ENCODE assay signal across 24 cellular contexts in genomic region chr2:1639086-1639858, GRCh38.
A peak's percentile ranks its signal among the peaks of the same experiment; 100 is the strongest.
DNase-seq lines count a peak whose midpoint lies in the region; ATAC-seq and TF ChIP-seq lines count a peak whose summit lies in the region.
"Had no signal": no experiment of that assay in that cellular context is flagged by ENCODE, and none has a peak within 500 bp of the region (broad histone marks: within the 10 kb centered on the region; RNA-seq: fewer than 3 reads in every experiment).

No MANE protein-coding gene starts in this region.

- peaks cover 0 to 16% (median 2%) of the 10 kb centered on the region in 3 donors for H3K27me3 ChIP-seq in psoas muscle (ENCODE audit: insufficient read depth in 3 of 3, low read length in 2 of 3)
- H3K27me3 ChIP-seq: MG63 had no signal

- H3K36me3 ChIP-seq in psoas muscle (ENCODE audit: insufficient read depth in 1 of 2, low read depth in 1 of 2) = peaks cover 0 to 43% of the 10 kb centered on the region in 2 donors
- H3K36me3 ChIP-seq: HAP-1 had no signal

- ATAC-seq in psoas muscle = peak in 1 of 4 donors; percentile 25
- no peak for ATAC-seq in HG03469 (IDR thresholded peaks at IDR 0.05; ENCODE audit: unreplicated experiment)
- no peak for ATAC-seq in GM19452 (IDR thresholded peaks at IDR 0.05; ENCODE audit: unreplicated experiment)

- intact Hi-C loops in psoas muscle (cut with DNase I) = no loop called here

- no peaks in the 10 kb centered on the region for H3K9me3 ChIP-seq in psoas muscle
- H3K9me3 ChIP-seq: HAP-1, MG63 had no signal

- no peak overlapping the region for H3K4me3 ChIP-seq in coronary artery
- H3K4me3 ChIP-seq in psoas muscle = no peak overlapping the region
- H3K4me3 ChIP-seq: HAP-1, MG63, PC-9 had no signal

- WGBS in psoas muscle, 3 donors = 71 to 79% (median 73%) methylated on average over 25 of the region's 25 CpGs

- H3K27ac ChIP-seq in coronary artery = no peak overlapping the region
- H3K27ac ChIP-seq in psoas muscle = no peak overlapping the region
- H3K27ac ChIP-seq: C4-2B, PC-9 had no signal

- no peaks in the 10 kb centered on the region for H3K4me1 ChIP-seq in psoas muscle
- H3K4me1 ChIP-seq: HAP-1 had no signal

- DNase-seq in coronary artery (ENCODE audit: low spot score) (peak; percentile 43), mesenteric fat pad (ENCODE audit: low spot score) (peak; percentile 67), psoas muscle (peak; percentile 4 to 12), NCI-H2081 (lab: John Stamatoyannopoulos, UW) (no peak), NCI-H510A treated with DMSO at 0.1 percent for 48 hours (lab: John Stamatoyannopoulos, UW) (no peak)
- DNase-seq: CD8-positive, alpha-beta memory T cell; DMS 273 treated with DMSO at 0.1 percent for 48 hours; DMS79; GF-D8; GOT3; HFFc6; IMR-90; KG1; MG63; NCI-H1105 treated with DMSO at 0.1 percent for 48 hours; NCI-H146; NCI-H1930; NCI-H446; NCI-H526 treated with DMSO at 0.1 percent for 48 hours; PC-9 had no signal

- TF ChIP-seq CTCF in coronary artery (IDR thresholded peaks at IDR 0.05) (no peak), psoas muscle (IDR thresholded peaks at IDR 0.05) (no peak)

Comparison
In these comparisons a context has a peak if more than half of its experiments do, and no peak if none do; other contexts are left out.
1. DNase-seq: peak in coronary artery (single experiment), mesenteric fat pad (single experiment) and psoas muscle (2 of 2); none in NCI-H2081 (0 of 2) and NCI-H510A treated with DMSO at 0.1 percent for 48 hours (single experiment).